9 cellular contexts compared by ENCODE assay signal in genomic region chr11:32434387-32435151, GRCh38. TPM values are rescaled to one million over a fixed set of nuclear protein-coding genes. Genes with fewer than 3 reads are reported as not detected.
A peak's percentile ranks its signal among the peaks of the same experiment; 100 is the strongest.
DNase-seq lines count a peak whose midpoint lies in the region; ATAC-seq and TF ChIP-seq lines count a peak whose summit lies in the region.
"Had no signal": no experiment of that assay in that cellular context is flagged by ENCODE, and none has a peak within 500 bp of the region (broad histone marks: within the 10 kb centered on the region; RNA-seq: fewer than 3 reads in every experiment).

No MANE protein-coding gene starts in this region.

- H3K27me3 Mint-ChIP-seq in dendritic cell treated with granulocyte-macrophage colony-stimulating factor and Interleukin-4, amounts not matched to agents 40 ng/mL and 50 ng/mL, for 4 days: peaks cover 96% of the 10 kb centered on the region
- H3K27me3 Mint-ChIP-seq in nephron progenitor cell (ENCODE audit: low read depth, poor library complexity): peaks cover 86% of the 10 kb centered on the region

- in situ Hi-C loops in Caki2 (cut with HindIII; ENCODE audit: low pct_unique_long_range_greater_than_20kb, low sequenced_read_pairs): no loop called here

- peak overlapping the region; percentile 70 for H3K4me3 Mint-ChIP-seq in dendritic cell treated with granulocyte-macrophage colony-stimulating factor and Interleukin-4, amounts not matched to agents 40 ng/mL and 50 ng/mL, for 4 days
- peak overlapping the region; percentile 99 for H3K4me3 Mint-ChIP-seq in nephron progenitor cell

- intact Hi-C loops in dendritic cell treated with granulocyte-macrophage colony-stimulating factor and Interleukin-4, amounts not matched to agents 40 ng/mL and 50 ng/mL, for 4 days (cut with micrococcal nuclease): no loop called here
- intact Hi-C loops in dorsolateral prefrontal cortex (cut with DNase I): no loop called here

- H3K27me3 ChIP-seq in dorsolateral prefrontal cortex: peaks cover 22 to 100% (median 100%) of the 10 kb centered on the region in 45 donors

- H3K27ac Mint-ChIP-seq in dendritic cell treated with granulocyte-macrophage colony-stimulating factor and Interleukin-4, amounts not matched to agents 40 ng/mL and 50 ng/mL, for 4 days: no peak overlapping the region
- H3K27ac Mint-ChIP-seq in nephron progenitor cell: no peak overlapping the region

- peaks cover 73% of the 10 kb centered on the region for H3K4me1 Mint-ChIP-seq in dendritic cell treated with granulocyte-macrophage colony-stimulating factor and Interleukin-4, amounts not matched to agents 40 ng/mL and 50 ng/mL, for 4 days (ENCODE audit: low read depth)
- peaks cover 60% of the 10 kb centered on the region for H3K4me1 Mint-ChIP-seq in nephron progenitor cell

- H3K27ac ChIP-seq in dorsolateral prefrontal cortex: no peak overlapping the region

- TF ChIP-seq CTCF in nephron progenitor cell (IDR thresholded peaks at IDR 0.05) (no peak), foreskin fibroblast (IDR thresholded peaks at IDR 0.05; ENCODE audit: low read depth, low read length) (no peak), dorsolateral prefrontal cortex (IDR thresholded peaks at IDR 0.05 in 54 of 56, conservative IDR thresholded peaks at IDR 0.05 in 2 of 56; ENCODE audit: low read depth in 1 of 56, partially characterized antibody in 56 of 56) (no peak)

- H3K36me3 Mint-ChIP-seq in dendritic cell treated with granulocyte-macrophage colony-stimulating factor and Interleukin-4, amounts not matched to agents 40 ng/mL and 50 ng/mL, for 4 days (ENCODE audit: low read depth): no peaks in the 10 kb centered on the region
- peaks cover 46% of the 10 kb centered on the region for H3K36me3 Mint-ChIP-seq in nephron progenitor cell (ENCODE audit: low read depth)

- no peaks in the 10 kb centered on the region for H3K9me3 Mint-ChIP-seq in dendritic cell treated with granulocyte-macrophage colony-stimulating factor and Interleukin-4, amounts not matched to agents 40 ng/mL and 50 ng/mL, for 4 days
- no peaks in the 10 kb centered on the region for H3K9me3 Mint-ChIP-seq in nephron progenitor cell

- H3K4me3 ChIP-seq in foreskin fibroblast (ENCODE audit: low read depth in 1 of 2, low read length in 2 of 2) (no peak overlapping the region), dorsolateral prefrontal cortex (peak overlapping the region in 11 of 59 donors; percentile 4 to 57 (median 15))
- H3K4me3 ChIP-seq: GM12878 had no signal

- DNase-seq in Caki2 (ENCODE audit: low read depth) (peak; percentile 32), Kasumi-1 (lab: John Stamatoyannopoulos, UW) (peak; percentile 88 to 92), nephron progenitor cell (peak; percentile 52), foreskin fibroblast (no peak), dorsolateral prefrontal cortex (no peak)
- DNase-seq in activated CD4-positive, CD25-positive, alpha-beta regulatory T cell treated with anti-CD3 and anti-CD28 coated beads, Interleukin-2, amount 50 U/mL, for 72 hours: no peak

- no peak for ATAC-seq in HG03432 (IDR thresholded peaks at IDR 0.05; ENCODE audit: unreplicated experiment)
- ATAC-seq: GM12878 had no signal

RNA-seq across cellular contexts. Expression of gene WT1, which starts 0.8 kb away (rescaled TPM):
- 0.64 TPM in 1 of 2 replicates, not detected in the other for total RNA-seq in Caki2 (2014; rRNA removed; shearing (Covaris generic); ENCODE audit: low replicate concordance)
- 1 to 10 TPM in 3 of 120 experiments, under 1 TPM in 18, not detected in 99; 0.18 to 2.0 (median 0.38) TPM for total RNA-seq in dorsolateral prefrontal cortex
- total RNA-seq: GM12878 had no signal

Comparison
In these comparisons a context has a peak if more than half of its experiments do, and no peak if none do; other contexts are left out.
1. DNase-seq: peak in Caki2 (single experiment), Kasumi-1 (2 of 2) and nephron progenitor cell (single experiment); none in foreskin fibroblast (0 of 2), activated CD4-positive, CD25-positive, alpha-beta regulatory T cell treated with anti-CD3 and anti-CD28 coated beads, Interleukin-2, amount 50 U/mL, for 72 hours (single experiment) and dorsolateral prefrontal cortex (0 of 10).